Comparison of ENCODE assay signal across 14 cellular contexts in genomic region chr9:137044042-137044441, GRCh38. TPM values are rescaled to one million over a fixed set of nuclear protein-coding genes. Genes with fewer than 3 reads are reported as not detected.
DNase-seq lines count a peak whose midpoint lies in the region; ATAC-seq and TF ChIP-seq lines count a peak whose summit lies in the region.
"Had no signal": no experiment of that assay in that cellular context is flagged by ENCODE, and none has a peak within 500 bp of the region (broad histone marks: within the 10 kb centered on the region; RNA-seq: fewer than 3 reads in every experiment).

No MANE protein-coding gene starts in this region.

- TF ChIP-seq CTCF in left ventricle myocardium inferior (IDR thresholded peaks at IDR 0.05; ENCODE audit: borderline replicate concordance) (no peak), body of pancreas (IDR thresholded peaks at IDR 0.05) (no peak), lower lobe of right lung (IDR thresholded peaks at IDR 0.05) (no peak), uterus (IDR thresholded peaks at IDR 0.05) (no peak)

- H3K27me3 ChIP-seq in left ventricle myocardium inferior (ENCODE audit: low read depth): peaks cover 24% of the 10 kb centered on the region
- H3K27me3 ChIP-seq in body of pancreas: no peaks in the 10 kb centered on the region
- peaks cover 55% of the 10 kb centered on the region for H3K27me3 ChIP-seq in lower lobe of right lung (ENCODE audit: low read depth)
- peaks cover 0 to 6% of the 10 kb centered on the region in 2 donors for H3K27me3 ChIP-seq in uterus

- peaks cover 30% of the 10 kb centered on the region for H3K36me3 ChIP-seq in left ventricle myocardium inferior
- H3K36me3 ChIP-seq in body of pancreas (replicated peaks in 1 of 2; ENCODE audit: insufficient read depth in 1 of 2, low read depth in 2 of 2): no peaks in the 10 kb centered on the region
- H3K36me3 ChIP-seq in lower lobe of right lung: peaks cover 9% of the 10 kb centered on the region
- H3K36me3 ChIP-seq in uterus: no peaks in the 10 kb centered on the region

- DNase-seq in left ventricle myocardium inferior: no peak
- no peak for DNase-seq in Right ventricle myocardium inferior (ENCODE audit: missing footprints)
- peak in 1 of 4 donors; percentile 56 for DNase-seq in body of pancreas
- DNase-seq in lower lobe of right lung: no peak
- no peak for DNase-seq in uterus
- DNase-seq in activated CD4-positive, alpha-beta T cell treated with anti-CD3 and anti-CD28 coated beads for 48 hours: no peak
- DNase-seq in NCI-H146 (lab: John Stamatoyannopoulos, UW): no peak
- DNase-seq in NCI-H2081 (lab: John Stamatoyannopoulos, UW): no peak
- DNase-seq: activated CD8-positive, alpha-beta T cell treated with anti-CD3 and anti-CD28 coated beads for 36 hours; NK-92 treated with Interleukin-12 subunit alpha and Interleukin-12 subunit beta, amount 100 ng/mL, for 24 hours had no signal

- intact Hi-C loops in left ventricle myocardium inferior (cut with micrococcal nuclease): no loop called here
- intact Hi-C loops in Right ventricle myocardium inferior (cut with DNase I): no loop called here
- intact Hi-C loops in body of pancreas (cut with DNase I): no loop called here
- intact Hi-C loops in lower lobe of right lung (cut with DNase I): no loop called here
- intact Hi-C loops in uterus (cut with DNase I; ENCODE audit: low total_unique reads): no loop called here

- 20% methylated on average over 12 of the region's 12 CpGs; no CpG with 5 or more reads in 1 of the 2 donors for WGBS in body of pancreas, 2 donors

- H3K27ac ChIP-seq in left ventricle myocardium inferior (replicated peaks) (peak overlapping the region; percentile 93), body of pancreas (peak overlapping the region; percentile 25 to 77 (median 50)), lower lobe of right lung (peak overlapping the region; percentile 78), uterus (peak overlapping the region; percentile 36 to 50)

- peaks cover 64% of the 10 kb centered on the region for H3K4me1 ChIP-seq in left ventricle myocardium inferior
- peaks cover 34% of the 10 kb centered on the region for H3K4me1 ChIP-seq in body of pancreas
- peaks cover 45% of the 10 kb centered on the region for H3K4me1 ChIP-seq in lower lobe of right lung
- peaks cover 0 to 5% of the 10 kb centered on the region in 2 donors for H3K4me1 ChIP-seq in uterus

- ATAC-seq in Right ventricle myocardium inferior (no peak), body of pancreas (no peak), lower lobe of right lung (no peak)
- ATAC-seq: activated CD8-positive, alpha-beta T cell treated with anti-CD3 and anti-CD28 coated beads for 36 hours; activated naive CD4-positive, alpha-beta T cell treated with anti-CD3 and anti-CD28 coated beads, Interleukin-2, amount 50 U/mL, for 72 hours had no signal

- TF ChIP-seq POLR2A in body of pancreas (IDR thresholded peaks at IDR 0.05): no peak
- no peak for TF ChIP-seq POLR2A in uterus (IDR thresholded peaks at IDR 0.05)

- H3K9me3 ChIP-seq in left ventricle myocardium inferior (replicated peaks) (no peaks in the 10 kb centered on the region), body of pancreas (no peaks in the 10 kb centered on the region), lower lobe of right lung (no peaks in the 10 kb centered on the region), uterus (no peaks in the 10 kb centered on the region)

- peak overlapping the region; percentile 80 for H3K4me3 ChIP-seq in left ventricle myocardium inferior
- H3K4me3 ChIP-seq in body of pancreas: no peak overlapping the region
- peak overlapping the region; percentile 67 for H3K4me3 ChIP-seq in lower lobe of right lung
- H3K4me3 ChIP-seq in uterus: no peak overlapping the region

RNA-seq across cellular contexts. Expression of gene NPDC1, which starts 1.9 kb away (rescaled TPM):
- 63.9 TPM for total RNA-seq in left ventricle myocardium inferior
- 69.0 TPM for total RNA-seq in Right ventricle myocardium inferior
- total RNA-seq in body of pancreas: 100 to 1,000 TPM in 1 of 2 donors, 10 to 100 TPM in 1; 72.1 to 105 TPM
- 124 TPM for total RNA-seq in lower lobe of right lung
- 100 to 1,000 TPM in 1 of 4 donors, 10 to 100 TPM in 3; 25.2 to 221 (median 59.2) TPM for total RNA-seq in uterus

RNA-seq across cellular contexts. Expression of gene ENTPD2, which starts 9.8 kb away (rescaled TPM):
- 1.5 TPM for total RNA-seq in left ventricle myocardium inferior
- 2.7 TPM for total RNA-seq in Right ventricle myocardium inferior
- 1 to 10 TPM; 1.3 to 1.6 TPM for total RNA-seq in body of pancreas
- 0.62 TPM for total RNA-seq in lower lobe of right lung
- total RNA-seq in uterus: 10 to 100 TPM in 1 of 4 donors, 1 to 10 TPM in 1, not detected in 2; 2.4 to 11.5 TPM
- total RNA-seq: activated CD8-positive, alpha-beta T cell treated with anti-CD3 and anti-CD28 coated beads for 36 hours; dermis blood vessel endothelial cell; mesenteric fat pad had no signal

RNA-seq across cellular contexts. Expression of gene FUT7, which starts 12.2 kb away (rescaled TPM):
- not detected for total RNA-seq in left ventricle myocardium inferior
- 0.11 TPM for total RNA-seq in Right ventricle myocardium inferior
- not detected for total RNA-seq in body of pancreas
- 1.1 TPM for total RNA-seq in lower lobe of right lung
- total RNA-seq in uterus: not detected
- total RNA-seq: dermis blood vessel endothelial cell, ureter had no signal

RNA-seq across cellular contexts. Expression of gene ABCA2, which starts 16.0 kb away (rescaled TPM):
- 29.9 TPM for total RNA-seq in left ventricle myocardium inferior
- 28.2 TPM for total RNA-seq in Right ventricle myocardium inferior
- total RNA-seq in body of pancreas: 10 to 100 TPM; 28.7 to 29.6 TPM
- 45.0 TPM for total RNA-seq in lower lobe of right lung
- total RNA-seq in uterus: 10 to 100 TPM; 24.8 to 36.9 (median 26.1) TPM

RNA-seq across cellular contexts. Expression of gene SAPCD2, which starts 26.3 kb away (rescaled TPM):
- total RNA-seq in left ventricle myocardium inferior (0.25 TPM), Right ventricle myocardium inferior (0.22 TPM), body of pancreas (under 1 TPM; 0.66 to 0.78 TPM), lower lobe of right lung (0.86 TPM), uterus (1 to 10 TPM in 2 of 4 donors, under 1 TPM in 1, not detected in 1; 0.15 to 5.9 (median 1.0) TPM)

Comparison
In these comparisons a context has a peak if more than half of its experiments do, and no peak if none do; other contexts are left out.
1. H3K27ac ChIP-seq: peak in every context shown above with its lines; median percentile 93 in left ventricle myocardium inferior; 78 in lower lobe of right lung; 50 in body of pancreas; 43 in uterus.
2. H3K4me3 ChIP-seq: peak in left ventricle myocardium inferior (single experiment) and lower lobe of right lung (single experiment); none in body of pancreas (0 of 2) and uterus (0 of 2).